ENCODE assay signal across 17 cellular contexts in the genomic region with DNA sequence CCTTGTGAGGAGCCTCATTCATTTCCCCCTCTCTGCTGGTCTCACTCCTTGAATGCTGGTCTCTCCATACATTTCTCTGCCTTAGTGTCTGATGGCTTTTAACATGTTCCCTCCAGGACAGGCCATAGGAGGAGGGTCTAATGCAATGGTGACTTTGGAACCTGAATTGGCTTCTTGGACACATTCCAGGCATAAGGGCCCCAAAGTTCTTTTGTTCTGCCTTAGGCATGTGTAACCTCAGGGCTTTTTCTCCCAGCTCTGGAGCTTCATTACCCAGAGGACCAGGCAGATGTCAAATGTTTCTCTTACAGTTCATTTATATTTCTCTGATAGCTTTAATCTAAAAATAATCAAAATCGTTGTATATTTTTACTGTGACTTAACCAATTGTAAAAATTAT.
"Had no signal": no experiment of that assay in that cellular context is flagged by ENCODE, and none has a peak within 500 bp of the region (broad histone marks: within the 10 kb centered on the region; RNA-seq: fewer than 3 reads in every experiment).

No MANE protein-coding gene starts in this region.

- DNase-seq: activated CD4-positive, CD25-positive, alpha-beta regulatory T cell treated with anti-CD3 and anti-CD28 coated beads, Interleukin-2, amount 50 U/mL, for 72 hours; activated naive CD4-positive, alpha-beta T cell treated with anti-CD3 and anti-CD28 coated beads for 36 hours; amniotic stem cell; body of pancreas; central memory CD4-positive, alpha-beta T cell; effector CD4-positive, alpha-beta T cell; foreskin melanocyte; heart left ventricle; left ventricle myocardium inferior; stimulated activated CD4-positive, alpha-beta T cell treated with anti-CD3 and anti-CD28 coated beads, Interleukin-15, amount 100 ng/mL, for 24 hours; stimulated activated CD4-positive, alpha-beta T cell treated with anti-CD3 and anti-CD28 coated beads, Interleukin-4, amount 100 ng/mL, for 24 hours; stimulated activated naive CD8-positive, alpha-beta T cell treated with anti-CD3 and anti-CD28 coated beads, Interleukin-15, amount 100 ng/mL, for 72 hours; testis; upper lobe of right lung had no signal

- H3K27ac ChIP-seq: body of pancreas, coronary artery, heart left ventricle, left ventricle myocardium inferior, neural progenitor cell, parathyroid adenoma, testis, upper lobe of right lung had no signal

- H3K36me3 ChIP-seq: heart left ventricle, left ventricle myocardium inferior, neural progenitor cell, upper lobe of right lung had no signal

- H3K9me3 ChIP-seq: body of pancreas, heart left ventricle, left ventricle myocardium inferior, testis, upper lobe of right lung had no signal

- H3K27me3 ChIP-seq: body of pancreas, heart left ventricle, neural progenitor cell, testis, upper lobe of right lung had no signal

- H3K4me1 ChIP-seq: heart left ventricle, left ventricle myocardium inferior, neural progenitor cell, parathyroid adenoma, testis, upper lobe of right lung had no signal

- H3K4me3 ChIP-seq: body of pancreas, coronary artery, heart left ventricle, left ventricle myocardium inferior, neural progenitor cell, testis, upper lobe of right lung had no signal
